In the genomic region with DNA sequence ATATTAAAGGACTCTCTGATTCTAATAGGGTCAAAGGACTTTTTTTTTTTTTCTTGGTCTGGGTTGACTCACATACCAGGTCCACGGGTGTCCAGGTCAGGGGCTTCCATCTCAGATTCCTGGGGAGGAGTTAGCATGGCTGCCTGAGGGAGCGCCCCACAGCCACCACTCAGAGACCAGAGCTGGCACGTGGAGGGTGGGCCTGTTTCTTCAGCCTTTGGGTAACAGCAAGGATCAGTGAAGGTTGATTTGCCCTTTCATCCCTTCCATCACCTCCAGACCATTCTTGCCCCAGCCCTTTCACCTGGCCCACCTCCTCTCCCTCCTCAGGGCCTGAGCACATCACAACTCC, we compare ENCODE assay signal across 15 cellular contexts.
"Had no signal": no experiment of that assay in that cellular context is flagged by ENCODE, and none has a peak within 500 bp of the region (broad histone marks: within the 10 kb centered on the region; RNA-seq: fewer than 3 reads in every experiment).

No MANE protein-coding gene starts in this region.

- H3K9me3 ChIP-seq: mucosa of descending colon, pancreas, tibial artery had no signal

- ATAC-seq: activated CD8-positive, alpha-beta memory T cell treated with anti-CD3 and anti-CD28 coated beads, Interleukin-2, amount 10 ng/mL, durations not matched to agents 7 days and 5 days; activated T-cell treated with anti-CD3 and anti-CD28 coated beads, Interleukin-2, amount 50 U/mL, for 72 hours; mucosa of descending colon; pancreas had no signal

- H3K4me3 Mint-ChIP-seq: activated CD8-positive, alpha-beta memory T cell treated with anti-CD3 and anti-CD28 coated beads, Interleukin-2, amount 10 ng/mL, durations not matched to agents 7 days and 5 days; neural crest cell; T-helper 1 cell treated with Interleukin-12 subunit alpha and Interleukin-12 subunit beta and Interleukin-4 antibody, amounts not matched to agents 30 μg/mL and 1 μg/mL, for 36 hours had no signal

- H3K27me3 Mint-ChIP-seq: activated CD8-positive, alpha-beta memory T cell treated with anti-CD3 and anti-CD28 coated beads, Interleukin-2, amount 10 ng/mL, durations not matched to agents 7 days and 5 days had no signal

- H3K4me3 ChIP-seq: coronary artery, mucosa of descending colon, pancreas, tibial artery had no signal

- H3K9me3 Mint-ChIP-seq: activated T-cell treated with anti-CD3 and anti-CD28 coated beads, Interleukin-2, amount 50 U/mL, for 72 hours; neural crest cell; T-helper 1 cell treated with Interleukin-12 subunit alpha and Interleukin-12 subunit beta and Interleukin-4 antibody, amounts not matched to agents 30 μg/mL and 1 μg/mL, for 36 hours had no signal

- H3K27ac ChIP-seq: coronary artery, pancreas, tibial artery had no signal

- H3K36me3 Mint-ChIP-seq: activated CD8-positive, alpha-beta memory T cell treated with anti-CD3 and anti-CD28 coated beads, Interleukin-2, amount 10 ng/mL, durations not matched to agents 7 days and 5 days had no signal

- H3K36me3 ChIP-seq: pancreas, tibial artery had no signal

- H3K27ac Mint-ChIP-seq: activated CD8-positive, alpha-beta memory T cell treated with anti-CD3 and anti-CD28 coated beads, Interleukin-2, amount 10 ng/mL, durations not matched to agents 7 days and 5 days; activated T-cell treated with anti-CD3 and anti-CD28 coated beads, Interleukin-2, amount 50 U/mL, for 72 hours; T-helper 1 cell treated with Interleukin-12 subunit alpha and Interleukin-12 subunit beta and Interleukin-4 antibody, amounts not matched to agents 30 μg/mL and 1 μg/mL, for 36 hours had no signal

- DNase-seq: activated CD4-positive, alpha-beta T cell treated with anti-CD3 and anti-CD28 coated beads, Interleukin-2, amount 50 U/mL, for 48 hours; activated CD8-positive, alpha-beta memory T cell treated with anti-CD3 and anti-CD28 coated beads, Interleukin-2, amount 10 ng/mL, durations not matched to agents 7 days and 5 days; activated naive CD4-positive, alpha-beta T cell; activated T-cell treated with anti-CD3 and anti-CD28 coated beads, Interleukin-2, amount 50 U/mL, for 72 hours; central memory CD4-positive, alpha-beta T cell; effector CD8-positive, alpha-beta T cell; hypothalamus; mucosa of descending colon; retina; stimulated activated CD4-positive, alpha-beta T cell treated with anti-CD3 and anti-CD28 coated beads, Interleukin-15, amount 100 ng/mL, for 24 hours had no signal

- H3K27me3 ChIP-seq: pancreas had no signal
